Comparison of ENCODE assay signal across 8 cellular contexts in genomic region chr9:108478431-108478837, GRCh38.
DNase-seq lines count a peak whose midpoint lies in the region; ATAC-seq, FAIRE-seq and TF ChIP-seq lines count a peak whose summit lies in the region.

No MANE protein-coding gene starts in this region.

- no peaks in the 10 kb centered on the region for H3K9me3 Mint-ChIP-seq in activated naive CD4-positive, alpha-beta T cell treated with anti-CD3 and anti-CD28 coated beads, Interleukin-2, amount 10 ng/mL, durations not matched to agents 7 days and 5 days

- dilution Hi-C loops in keratinocyte (cut with MboI; ENCODE audit: extremely low pct_ligation_motif_present, low sequenced_read_pairs): no loop called here

- in situ Hi-C loops in GM13977 (cut with MboI; ENCODE audit: low pct_unique_long_range_greater_than_20kb, low sequenced_read_pairs, unreplicated experiment): no loop called here

- CTCF ChIA-PET in activated naive CD4-positive, alpha-beta T cell treated with anti-CD3 and anti-CD28 coated beads, Interleukin-2, amount 10 ng/mL, durations not matched to agents 7 days and 5 days (lab: Charles Lee): no interaction called here

- H3K27ac ChIP-seq in keratinocyte (ENCODE audit: control insufficient read depth, insufficient read depth, low read length): peak overlapping the region; percentile 98

- peak overlapping the region; percentile 79 for H3K9ac ChIP-seq in keratinocyte (ENCODE audit: control insufficient read depth, extremely low read depth, insufficient read depth, low read length)

- no peaks in the 10 kb centered on the region for H3K4me1 Mint-ChIP-seq in activated naive CD4-positive, alpha-beta T cell treated with anti-CD3 and anti-CD28 coated beads, Interleukin-2, amount 10 ng/mL, durations not matched to agents 7 days and 5 days

- peak overlapping the region in 1 of 3 experiments; percentile 44 for H3K4me3 ChIP-seq in keratinocyte (ENCODE audit: control insufficient read depth in 2 of 3, extremely low read depth in 1 of 3, insufficient read depth in 2 of 3, low read depth in 1 of 3, low read length in 3 of 3)

- no peaks in the 10 kb centered on the region for H3K79me2 ChIP-seq in keratinocyte (ENCODE audit: control insufficient read depth, insufficient read depth, low read length)

- ATAC-seq in GM18511 (IDR thresholded peaks at IDR 0.05; ENCODE audit: unreplicated experiment) (peak; percentile 25), HG02610 (IDR thresholded peaks at IDR 0.05; ENCODE audit: unreplicated experiment) (peak; percentile 42)

- H4K20me1 ChIP-seq in keratinocyte (ENCODE audit: control insufficient read depth, extremely low read depth, insufficient read depth, low read length): no peaks in the 10 kb centered on the region

- H3K4me1 ChIP-seq in keratinocyte (ENCODE audit: control insufficient read depth, extremely low read depth, insufficient read depth, low read length): peaks cover 41% of the 10 kb centered on the region

- no peaks in the 10 kb centered on the region for H3K9me3 ChIP-seq in keratinocyte (ENCODE audit: control insufficient read depth, low read depth, low read length)

- no peaks in the 10 kb centered on the region for H3K27me3 ChIP-seq in keratinocyte (ENCODE audit: control insufficient read depth, extremely low read depth, insufficient read depth, low read length)

- H3K4me2 ChIP-seq in keratinocyte (ENCODE audit: control insufficient read depth, extremely low read depth, insufficient read depth, low read depth, low read length): peak overlapping the region; percentile 87

- H3K36me3 ChIP-seq in keratinocyte (ENCODE audit: control insufficient read depth in 2 of 2, extremely low read depth in 1 of 2, insufficient read depth in 2 of 2, low read length in 2 of 2): no peaks in the 10 kb centered on the region

- TF ChIP-seq CTCF in keratinocyte (optimal IDR thresholded peaks at IDR 0.05 in 1 of 3, IDR thresholded peaks at IDR 0.05 in 1 of 3, conservative IDR thresholded peaks at IDR 0.05 in 1 of 3; ENCODE audit: extremely low read depth in 1 of 3, insufficient read depth in 2 of 3, low read length in 3 of 3): peak in 2 of 3 experiments; percentile 16 to 18
- no peak for TF ChIP-seq CTCF in GM13977 (IDR thresholded peaks at IDR 0.05; ENCODE audit: extremely low read depth, insufficient read depth, missing control alignments)

- no peaks in the 10 kb centered on the region for H3K36me3 Mint-ChIP-seq in activated naive CD4-positive, alpha-beta T cell treated with anti-CD3 and anti-CD28 coated beads, Interleukin-2, amount 10 ng/mL, durations not matched to agents 7 days and 5 days

- no peak overlapping the region for H3K4me3 Mint-ChIP-seq in activated naive CD4-positive, alpha-beta T cell treated with anti-CD3 and anti-CD28 coated beads, Interleukin-2, amount 10 ng/mL, durations not matched to agents 7 days and 5 days

- peak; percentile 58 for FAIRE-seq in RCC 7860 (lab: Jason Lieb, UNC)
- FAIRE-seq in keratinocyte (lab: Jason Lieb, UNC): peak; percentile 81

- no peaks in the 10 kb centered on the region for H3K9me1 ChIP-seq in keratinocyte (ENCODE audit: control insufficient read depth, extremely low read depth, insufficient read depth, low read length)

- DNase-seq in RCC 7860 (ENCODE audit: low spot score) (peak; percentile 54), keratinocyte (ENCODE audit: low read depth, low spot score) (peak; percentile 45), GM13977 (ENCODE audit: low spot score) (no peak), HUDEP-2 (lab: John Stamatoyannopoulos, UW; ENCODE audit: unreplicated experiment in 76 of 76) (no peak), H4 (ENCODE audit: low spot score) (no peak)
- no peak for DNase-seq in activated naive CD4-positive, alpha-beta T cell treated with anti-CD3 and anti-CD28 coated beads, Interleukin-2, amount 10 ng/mL, durations not matched to agents 7 days and 5 days

- no peak overlapping the region for H3K27ac Mint-ChIP-seq in activated naive CD4-positive, alpha-beta T cell treated with anti-CD3 and anti-CD28 coated beads, Interleukin-2, amount 10 ng/mL, durations not matched to agents 7 days and 5 days

- H3K27me3 Mint-ChIP-seq in activated naive CD4-positive, alpha-beta T cell treated with anti-CD3 and anti-CD28 coated beads, Interleukin-2, amount 10 ng/mL, durations not matched to agents 7 days and 5 days: no peaks in the 10 kb centered on the region

- no peak overlapping the region for H2AFZ ChIP-seq in keratinocyte (ENCODE audit: control insufficient read depth, low read length)

Comparison
In these comparisons a context has a peak if more than half of its experiments do, and no peak if none do; other contexts are left out.
1. DNase-seq: peak in RCC 7860 (single experiment) and keratinocyte (single experiment); none in GM13977 (single experiment), HUDEP-2 (0 of 76), activated naive CD4-positive, alpha-beta T cell treated with anti-CD3 and anti-CD28 coated beads, Interleukin-2, amount 10 ng/mL, durations not matched to agents 7 days and 5 days (single experiment) and H4 (single experiment).